ENCODE assay signal across 15 cellular contexts in genomic region chr16:68088130-68088972, GRCh38. TPM values are rescaled to one million over a fixed set of nuclear protein-coding genes. Genes with fewer than 3 reads are reported as not detected.
DNase-seq lines count a peak whose midpoint lies in the region; ATAC-seq lines count a peak whose summit lies in the region.
"Had no signal": no experiment of that assay in that cellular context is flagged by ENCODE, and none has a peak within 500 bp of the region (broad histone marks: within the 10 kb centered on the region; RNA-seq: fewer than 3 reads in every experiment).

No MANE protein-coding gene starts in this region.

- H3K27me3 ChIP-seq in Karpas-422 (ENCODE audit: low read length): no peaks in the 10 kb centered on the region
- no peaks in the 10 kb centered on the region for H3K27me3 ChIP-seq in adipocyte (replicated peaks; ENCODE audit: control insufficient read depth, insufficient read depth, low read length)
- H3K27me3 ChIP-seq in neuron (ENCODE audit: insufficient read depth, low read length): no peaks in the 10 kb centered on the region
- H3K27me3 ChIP-seq: tibial artery had no signal

- H3K4me3 Mint-ChIP-seq in T-helper 1 cell treated with Interleukin-12 subunit alpha and Interleukin-12 subunit beta and Interleukin-4 antibody, amounts not matched to agents 30 μg/mL and 1 μg/mL, for 36 hours: peak overlapping the region; percentile 89
- H3K4me3 Mint-ChIP-seq: mesothelial cell of epicardium had no signal

- H3K9me2 ChIP-seq in Karpas-422 (replicated peaks; ENCODE audit: insufficient read depth, low read length): no peaks in the 10 kb centered on the region

- peak overlapping the region; percentile 94 for H3K27ac ChIP-seq in Karpas-422 (ENCODE audit: low read length)

- H3K79me2 ChIP-seq in Karpas-422 (ENCODE audit: low read length): peaks cover 76% of the 10 kb centered on the region

- peak overlapping the region; percentile 51 for H3K27ac Mint-ChIP-seq in T-helper 1 cell treated with Interleukin-12 subunit alpha and Interleukin-12 subunit beta and Interleukin-4 antibody, amounts not matched to agents 30 μg/mL and 1 μg/mL, for 36 hours
- H3K27ac Mint-ChIP-seq: mesothelial cell of epicardium had no signal

- H2AFZ ChIP-seq in Karpas-422 (ENCODE audit: low read length): no peak overlapping the region
- H2AFZ ChIP-seq in neuron (ENCODE audit: low read depth, low read length): no peak overlapping the region

- no peak for DNase-seq in T-helper 1 cell
- DNase-seq in Karpas-422: no peak
- DNase-seq in adipocyte (ENCODE audit: low read depth): no peak
- DNase-seq in NCI-H1417 (lab: John Stamatoyannopoulos, UW): no peak
- DNase-seq: activated CD4-positive, CD25-positive, alpha-beta regulatory T cell treated with anti-CD3 and anti-CD28 coated beads, Interleukin-2, amount 50 U/mL, for 72 hours; MV-4-11; NCI-H446 treated with DMSO at 0.1 percent for 48 hours; right cardiac atrium; SHP77; tibial artery had no signal

- H3K36me3 Mint-ChIP-seq in T-helper 1 cell treated with Interleukin-12 subunit alpha and Interleukin-12 subunit beta and Interleukin-4 antibody, amounts not matched to agents 30 μg/mL and 1 μg/mL, for 36 hours (ENCODE audit: low read depth): peaks cover 10% of the 10 kb centered on the region
- H3K36me3 Mint-ChIP-seq: mesothelial cell of epicardium had no signal

- H4K20me1 ChIP-seq in Karpas-422 (ENCODE audit: insufficient read depth, low read depth, low read length): peaks cover 26% of the 10 kb centered on the region

- H3K9ac ChIP-seq in Karpas-422 (ENCODE audit: low read length) (peak overlapping the region; percentile 25), adipocyte (ENCODE audit: low read length) (no peak overlapping the region)

- H3K4me1 ChIP-seq in Karpas-422 (ENCODE audit: low read length) (peaks cover 76% of the 10 kb centered on the region), adipocyte (ENCODE audit: control insufficient read depth, insufficient read depth, low read length) (peaks cover 47% of the 10 kb centered on the region), neuron (ENCODE audit: insufficient read depth, low read length) (peaks cover 22% of the 10 kb centered on the region)

- ATAC-seq in GM18858 (IDR thresholded peaks at IDR 0.05; ENCODE audit: unreplicated experiment): no peak
- ATAC-seq in HG02852 (IDR thresholded peaks at IDR 0.05; ENCODE audit: unreplicated experiment): no peak
- ATAC-seq: right cardiac atrium had no signal

- no peaks in the 10 kb centered on the region for H3K36me3 ChIP-seq in Karpas-422 (ENCODE audit: insufficient read depth, low read length)
- H3K36me3 ChIP-seq in adipocyte (ENCODE audit: control insufficient read depth, insufficient read depth, low read length, severe bottlenecking): no peaks in the 10 kb centered on the region
- no peaks in the 10 kb centered on the region for H3K36me3 ChIP-seq in neuron (ENCODE audit: insufficient read depth, low read length)
- H3K36me3 ChIP-seq: tibial artery had no signal

- no peaks in the 10 kb centered on the region for H3K27me3 Mint-ChIP-seq in T-helper 1 cell treated with Interleukin-12 subunit alpha and Interleukin-12 subunit beta and Interleukin-4 antibody, amounts not matched to agents 30 μg/mL and 1 μg/mL, for 36 hours (ENCODE audit: low read depth)

- no peaks in the 10 kb centered on the region for H3K9me3 ChIP-seq in Karpas-422 (ENCODE audit: low read length)
- no peaks in the 10 kb centered on the region for H3K9me3 ChIP-seq in adipocyte (ENCODE audit: control insufficient read depth, low read length)
- H3K9me3 ChIP-seq in neuron (ENCODE audit: low read length): no peaks in the 10 kb centered on the region
- H3K9me3 ChIP-seq: tibial artery had no signal

- peak overlapping the region; percentile 94 for H3K4me2 ChIP-seq in Karpas-422 (ENCODE audit: low read depth, low read length, poor library complexity, severe bottlenecking)

- H3K4me3 ChIP-seq in Karpas-422 (ENCODE audit: low read length) (peak overlapping the region; percentile 96; the same call in 1 of the 2 replicates), adipocyte (ENCODE audit: low read length) (peak overlapping the region; percentile 90), neuron (ENCODE audit: low read length) (peak overlapping the region; percentile 99)
- H3K4me3 ChIP-seq: tibial artery had no signal

- H3K4me1 Mint-ChIP-seq in T-helper 1 cell treated with Interleukin-12 subunit alpha and Interleukin-12 subunit beta and Interleukin-4 antibody, amounts not matched to agents 30 μg/mL and 1 μg/mL, for 36 hours (ENCODE audit: low read depth): peaks cover 50% of the 10 kb centered on the region

- H3K9me3 Mint-ChIP-seq in T-helper 1 cell treated with Interleukin-12 subunit alpha and Interleukin-12 subunit beta and Interleukin-4 antibody, amounts not matched to agents 30 μg/mL and 1 μg/mL, for 36 hours: no peaks in the 10 kb centered on the region
- H3K9me3 Mint-ChIP-seq: mesothelial cell of epicardium had no signal

RNA-seq across cellular contexts. Expression of gene NFATC3, which starts 3.2 kb away (rescaled TPM):
- 39.1 and 72.3 TPM in 2 replicates for total RNA-seq in Karpas-422 (2014; rRNA removed; shearing (Covaris generic); ENCODE audit: low replicate concordance)
